ENCODE assay signal across 1 cellular context in the genomic region with DNA sequence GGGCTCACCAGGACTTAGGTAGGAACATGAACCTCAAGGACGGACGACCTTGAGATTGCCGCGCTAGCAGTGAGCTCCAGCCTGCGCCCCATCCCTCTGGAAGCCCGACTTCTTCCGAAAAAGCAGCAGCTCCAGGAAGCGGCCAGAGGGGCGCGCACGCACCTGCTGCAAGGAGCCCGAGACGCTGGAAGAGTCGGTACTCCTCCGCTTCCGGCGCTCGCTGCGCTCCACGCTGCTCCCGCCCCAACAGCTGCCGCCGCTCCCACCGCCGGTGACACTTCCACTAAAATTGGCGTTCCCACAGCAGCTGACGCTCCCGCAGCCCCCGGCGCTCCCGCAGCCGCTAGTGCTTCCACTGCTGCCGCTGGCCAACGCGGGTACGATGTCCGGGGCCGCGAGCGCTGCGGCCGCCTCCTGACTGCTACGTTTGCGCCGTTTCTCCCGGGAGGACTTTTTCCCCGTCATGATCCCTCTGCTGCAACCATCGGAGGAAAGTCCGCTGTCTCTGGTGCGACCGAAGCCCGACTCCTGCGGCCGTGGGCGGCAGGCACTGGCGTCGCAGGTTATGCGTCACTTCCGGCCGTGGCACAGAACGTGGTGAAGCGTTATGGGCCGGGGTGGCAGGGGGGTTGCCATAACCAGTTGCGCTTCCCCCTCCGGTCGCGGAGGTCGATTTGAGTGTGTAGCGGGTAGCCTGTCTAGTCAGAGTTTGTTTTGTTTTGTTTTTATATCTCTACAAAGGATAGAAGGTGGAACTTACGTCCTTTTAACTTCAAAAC.
A peak's percentile ranks its signal among the peaks of the same experiment; 100 is the strongest.
TF ChIP-seq lines count a peak whose summit lies in the region.

Gene CAAP1, minus strand, starts transcription at position 552 of the 779 bp plus-strand sequence. Its CDS starts 87 bp downstream, at position 465.

TF ChIP-seq in GM23338, 12 proteins besides CTCF, POLR2A, EP300 and RAD21 (continued from another document):
- TF ChIP-seq ZNF462 (CRISPR knock-in tag; IDR thresholded peaks at IDR 0.05) (no peak), CREB1 (CRISPR knock-in tag; IDR thresholded peaks at IDR 0.05; ENCODE audit: low read depth) (peak; percentile 97), REST (IDR thresholded peaks at IDR 0.05; ENCODE audit: unreplicated experiment) (no peak), POLR2AphosphoS5 (IDR thresholded peaks at IDR 0.05; ENCODE audit: low read depth) (peak; percentile 93), NANOG (IDR thresholded peaks at IDR 0.05; ENCODE audit: borderline replicate concordance) (no peak), EZH2 (IDR thresholded peaks at IDR 0.05; ENCODE audit: low read depth, unreplicated experiment) (no peak)
- TF ChIP-seq, protein P1, sequence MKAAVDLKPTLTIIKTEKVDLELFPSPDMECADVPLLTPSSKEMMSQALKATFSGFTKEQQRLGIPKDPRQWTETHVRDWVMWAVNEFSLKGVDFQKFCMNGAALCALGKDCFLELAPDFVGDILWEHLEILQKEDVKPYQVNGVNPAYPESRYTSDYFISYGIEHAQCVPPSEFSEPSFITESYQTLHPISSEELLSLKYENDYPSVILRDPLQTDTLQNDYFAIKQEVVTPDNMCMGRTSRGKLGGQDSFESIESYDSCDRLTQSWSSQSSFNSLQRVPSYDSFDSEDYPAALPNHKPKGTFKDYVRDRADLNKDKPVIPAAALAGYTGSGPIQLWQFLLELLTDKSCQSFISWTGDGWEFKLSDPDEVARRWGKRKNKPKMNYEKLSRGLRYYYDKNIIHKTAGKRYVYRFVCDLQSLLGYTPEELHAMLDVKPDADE (IDR thresholded peaks at IDR 0.05): peak; percentile 78
